ENCODE assay signal across 8 cellular contexts in the genomic region with DNA sequence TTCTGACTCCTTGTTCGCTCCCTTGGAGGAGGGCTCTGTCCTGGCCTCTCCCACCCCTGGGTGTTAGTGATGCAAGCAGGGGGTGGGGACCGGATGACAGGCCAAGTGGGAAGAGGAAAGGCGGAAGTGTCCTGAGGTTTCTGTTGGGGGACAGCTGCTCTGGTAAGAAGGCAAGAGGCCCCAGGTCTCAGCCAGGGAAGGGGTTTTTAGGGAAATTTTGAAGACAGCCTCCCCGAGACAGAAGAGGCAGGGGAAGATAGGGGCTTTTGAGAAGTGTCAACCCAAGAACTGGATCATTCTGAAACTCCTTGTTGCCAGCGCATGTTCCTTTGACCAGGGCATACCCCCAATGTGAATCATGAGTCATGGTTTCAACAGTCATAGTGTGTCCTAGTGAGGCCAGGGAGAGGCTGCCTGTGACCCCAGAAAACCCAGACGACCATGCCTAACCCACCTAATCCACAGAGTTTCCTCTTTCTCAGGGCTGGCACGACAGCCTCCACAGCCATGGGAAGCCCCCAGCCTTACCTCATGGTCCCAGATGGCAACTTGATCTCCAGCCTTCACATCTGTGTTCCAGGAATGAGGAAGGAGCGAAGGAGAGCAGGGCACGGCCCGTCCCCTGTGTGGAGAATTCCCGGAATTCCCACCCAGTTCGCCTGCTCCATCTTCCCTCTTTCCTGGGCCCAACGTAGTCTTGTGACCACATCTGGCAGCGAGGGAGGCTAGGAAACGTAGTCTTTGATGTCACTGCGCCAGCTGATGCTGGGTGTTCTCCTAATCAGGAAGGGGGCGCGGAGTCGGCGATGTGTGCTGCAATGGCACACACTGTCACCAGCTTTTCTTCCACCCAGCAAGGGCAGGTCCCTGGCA. TPM values are rescaled to one million over a fixed set of nuclear protein-coding genes. Genes with fewer than 3 reads are reported as not detected.
A peak's percentile ranks its signal among the peaks of the same experiment; 100 is the strongest.
DNase-seq lines count a peak whose midpoint lies in the region; ATAC-seq lines count a peak whose summit lies in the region.

No MANE protein-coding gene starts in this region.

- peak; percentile 44 for ATAC-seq in HG02970 (IDR thresholded peaks at IDR 0.05; ENCODE audit: low FRiP score, unreplicated experiment)
- ATAC-seq in naive B cell (ENCODE audit: low read depth in 2 of 2), result peak; percentile 7 to 20

- H3K27me3 Mint-ChIP-seq in activated CD4-positive, alpha-beta memory T cell treated with anti-CD3 and anti-CD28 coated beads for 36 hours, result peaks cover 3% of the 10 kb centered on the region
- no peaks in the 10 kb centered on the region for H3K27me3 Mint-ChIP-seq in naive B cell

- no peak overlapping the region for H3K27ac ChIP-seq in Karpas-422 (ENCODE audit: low read length)

- H3K4me3 ChIP-seq in Karpas-422 (ENCODE audit: low read length) (no peak overlapping the region), MG63 (no peak overlapping the region)

- no peak overlapping the region for H3K4me2 ChIP-seq in Karpas-422 (ENCODE audit: low read depth, low read length, poor library complexity, severe bottlenecking)

- peak overlapping the region; percentile 43 for H3K4me3 Mint-ChIP-seq in activated CD4-positive, alpha-beta memory T cell treated with anti-CD3 and anti-CD28 coated beads for 36 hours
- H3K4me3 Mint-ChIP-seq in naive B cell, result peak overlapping the region in 6 of 8 donors; percentile 24 to 81 (median 73)

- no peaks in the 10 kb centered on the region; the same call in 1 of the 2 replicates for H4K20me1 ChIP-seq in Karpas-422 (ENCODE audit: insufficient read depth, low read depth, low read length)

- intact Hi-C loops in activated CD4-positive, alpha-beta memory T cell treated with anti-CD3 and anti-CD28 coated beads for 36 hours (cut with micrococcal nuclease), result loop anchor here (1.0 to 2.0 kb wide), 4 partner anchors 11 to 223 kb away; no protein-coding TSS in a partner anchor

- H3K27me3 ChIP-seq in Karpas-422 (ENCODE audit: low read length) (no peaks in the 10 kb centered on the region; the same call in 1 of the 2 replicates), MG63 (no peaks in the 10 kb centered on the region)

- no peaks in the 10 kb centered on the region for H3K36me3 Mint-ChIP-seq in activated CD4-positive, alpha-beta memory T cell treated with anti-CD3 and anti-CD28 coated beads for 36 hours
- no peaks in the 10 kb centered on the region for H3K36me3 Mint-ChIP-seq in naive B cell

- DNase-seq in activated naive CD4-positive, alpha-beta T cell treated with Interleukin-2 at 50 U/mL for 16 hours, result peak; percentile 62
- no peak for DNase-seq in activated naive CD4-positive, alpha-beta T cell (lab: John Stamatoyannopoulos, UW)
- DNase-seq in activated CD4-positive, alpha-beta memory T cell treated with anti-CD3 and anti-CD28 coated beads for 36 hours, result peak; percentile 82
- no peak for DNase-seq in naive B cell
- no peak for DNase-seq in Karpas-422
- no peak for DNase-seq in MG63
- no peak for DNase-seq in RKO (ENCODE audit: low spot score)

- CTCF ChIA-PET in activated CD4-positive, alpha-beta memory T cell treated with anti-CD3 and anti-CD28 coated beads for 36 hours (lab: Charles Lee), result interaction anchor here (1.0 to 7.9 kb wide), 4 partner anchors 10 to 20 kb away, joined by 3 to 60 read pairs (median 25); no protein-coding TSS in a partner anchor

- no peak overlapping the region for H3K9ac ChIP-seq in Karpas-422 (ENCODE audit: low read length)

- no peaks in the 10 kb centered on the region for H3K9me3 ChIP-seq in Karpas-422 (ENCODE audit: low read length)
- H3K9me3 ChIP-seq in MG63, result no peaks in the 10 kb centered on the region

- H3K36me3 ChIP-seq in Karpas-422 (ENCODE audit: insufficient read depth, low read length) (no peaks in the 10 kb centered on the region), MG63 (no peaks in the 10 kb centered on the region)

- H3K9me3 Mint-ChIP-seq in activated CD4-positive, alpha-beta memory T cell treated with anti-CD3 and anti-CD28 coated beads for 36 hours, result no peaks in the 10 kb centered on the region
- no peaks in the 10 kb centered on the region for H3K9me3 Mint-ChIP-seq in naive B cell

- peaks cover 4% of the 10 kb centered on the region; the same call in 1 of the 2 replicates for H3K4me1 ChIP-seq in Karpas-422 (ENCODE audit: low read length)

- H3K27ac Mint-ChIP-seq in activated CD4-positive, alpha-beta memory T cell treated with anti-CD3 and anti-CD28 coated beads for 36 hours, result peak overlapping the region; percentile 89
- H3K27ac Mint-ChIP-seq in naive B cell, result peak overlapping the region; percentile 71 to 99 (median 96)

- H2AFZ ChIP-seq in Karpas-422 (ENCODE audit: low read length), result no peak overlapping the region

- POLR2A ChIA-PET in activated CD4-positive, alpha-beta memory T cell treated with anti-CD3 and anti-CD28 coated beads for 36 hours (lab: Charles Lee), result interaction anchor here (1.0 to 3.1 kb wide), 4 partner anchors 10 to 49 kb away, joined by 3 to 13 read pairs (median 8); a partner anchor contains a TSS

- H3K4me1 Mint-ChIP-seq in activated CD4-positive, alpha-beta memory T cell treated with anti-CD3 and anti-CD28 coated beads for 36 hours (ENCODE audit: low read depth), result peaks cover 59% of the 10 kb centered on the region
- H3K4me1 Mint-ChIP-seq in naive B cell, result peaks cover 52 to 65% (median 63%) of the 10 kb centered on the region in 3 donors

- H3K9me2 ChIP-seq in Karpas-422 (replicated peaks; ENCODE audit: insufficient read depth, low read length), result no peaks in the 10 kb centered on the region

- no peaks in the 10 kb centered on the region for H3K79me2 ChIP-seq in Karpas-422 (ENCODE audit: low read length)

RNA-seq across cellular contexts. Expression of a gene that starts 4.9 kb away (rescaled TPM):
- 10 to 100 TPM; 33.4 to 34.2 TPM for total RNA-seq in activated CD4-positive, alpha-beta memory T cell treated with anti-CD3 and anti-CD28 coated beads for 36 hours
- polyA plus RNA-seq in naive B cell (ENCODE audit: low read depth in 6 of 6), result 10 to 100 TPM in 4 of 6 donors, 1 to 10 TPM in 2; 8.2 to 33.0 (median 10.8) TPM
- total RNA-seq in Karpas-422 (2014; rRNA removed; shearing (Covaris generic); ENCODE audit: low replicate concordance), result not detected in 2 replicates
- not detected in 2 replicates for total RNA-seq in MG63 (2014; rRNA removed; shearing (Covaris generic); ENCODE audit: low replicate concordance)

RNA-seq across cellular contexts. Expression of a gene that starts 49.2 kb away (rescaled TPM):
- total RNA-seq in activated CD4-positive, alpha-beta memory T cell treated with anti-CD3 and anti-CD28 coated beads for 36 hours, result 10 to 100 TPM; 63.4 to 69.1 TPM
- polyA plus RNA-seq in naive B cell (ENCODE audit: low read depth in 6 of 6), result 10 to 100 TPM in 1 of 6 donors, 1 to 10 TPM in 5; 4.6 to 11.9 (median 6.7) TPM
- total RNA-seq in Karpas-422 (2014; rRNA removed; shearing (Covaris generic); ENCODE audit: low replicate concordance), result 25.2 and 33.5 TPM in 2 replicates
- 30.3 and 49.7 TPM in 2 replicates for total RNA-seq in MG63 (2014; rRNA removed; shearing (Covaris generic); ENCODE audit: low replicate concordance)

Comparison
In these comparisons a context has a peak if more than half of its experiments do, and no peak if none do; other contexts are left out.
1. DNase-seq: peak in activated naive CD4-positive, alpha-beta T cell treated with Interleukin-2 at 50 U/mL for 16 hours (single experiment) and activated CD4-positive, alpha-beta memory T cell treated with anti-CD3 and anti-CD28 coated beads for 36 hours (single experiment); none in activated naive CD4-positive, alpha-beta T cell (0 of 4), naive B cell (single experiment), Karpas-422 (single experiment), MG63 (single experiment) and RKO (single experiment).
2. RNA of a gene that starts 4.9 kb away (total RNA-seq): 33.4 to 34.2 TPM in activated CD4-positive, alpha-beta memory T cell treated with anti-CD3 and anti-CD28 coated beads for 36 hours; not detected in Karpas-422 and not detected in MG63; every median in the first group is over 10 times any median in the second.